8 cellular contexts compared by ENCODE assay signal in genomic region chr18:13558132-13558531, GRCh38.
DNase-seq lines count a peak whose midpoint lies in the region; ATAC-seq, FAIRE-seq and TF ChIP-seq lines count a peak whose summit lies in the region.

No MANE protein-coding gene starts in this region.

- H3K27ac ChIP-seq in parathyroid adenoma: no peak overlapping the region

- no peaks in the 10 kb centered on the region for H3K27me3 ChIP-seq in parathyroid adenoma (ENCODE audit: control insufficient read depth, insufficient read depth, low read length)

- peak; percentile 46 for DNase-seq in activated T-cell treated with anti-CD3 and anti-CD28 coated beads, Interleukin-2, amount 50 U/mL, for 1 hour
- DNase-seq in activated T-cell treated with anti-CD3 and anti-CD28 coated beads for 4 hours (no peak), NCI-H2227 (lab: John Stamatoyannopoulos, UW; ENCODE audit: unreplicated experiment) (peak; percentile 52), frontal cortex (ENCODE audit: low spot score in 2 of 2) (peak; percentile 47 to 56)
- DNase-seq in activated T-cell treated with anti-CD3 and anti-CD28 coated beads, Interleukin-2, amount 50 U/mL, for 24 hours: peak; percentile 65

- H2AFZ ChIP-seq in parathyroid adenoma: no peak overlapping the region

- H3K9ac ChIP-seq in parathyroid adenoma: no peak overlapping the region

- H3K4me3 Mint-ChIP-seq in activated T-cell treated with anti-CD3 and anti-CD28 coated beads, Interleukin-2, amount 50 U/mL, for 24 hours: no peak overlapping the region

- H3K27me3 Mint-ChIP-seq in activated T-cell treated with anti-CD3 and anti-CD28 coated beads, Interleukin-2, amount 50 U/mL, for 24 hours: no peaks in the 10 kb centered on the region

- H3K9me3 Mint-ChIP-seq in activated T-cell treated with anti-CD3 and anti-CD28 coated beads, Interleukin-2, amount 50 U/mL, for 24 hours: no peaks in the 10 kb centered on the region

- H3K79me2 ChIP-seq in parathyroid adenoma: no peaks in the 10 kb centered on the region

- H3K4me3 ChIP-seq in parathyroid adenoma (ENCODE audit: low read depth, low read length): no peak overlapping the region

- peaks cover 3% of the 10 kb centered on the region for H3K36me3 Mint-ChIP-seq in activated T-cell treated with anti-CD3 and anti-CD28 coated beads, Interleukin-2, amount 50 U/mL, for 24 hours (ENCODE audit: low read depth)

- no peak overlapping the region for H3K4me2 ChIP-seq in parathyroid adenoma (ENCODE audit: low read length)

- TF ChIP-seq CTCF in parathyroid adenoma (IDR thresholded peaks at IDR 0.05): peak; percentile 33

- peak; percentile 43 for ATAC-seq in HG02798 (IDR thresholded peaks at IDR 0.05; ENCODE audit: poor library complexity, unreplicated experiment)
- no peak for ATAC-seq in HG02588 (IDR thresholded peaks at IDR 0.05; ENCODE audit: unreplicated experiment)

- no peaks in the 10 kb centered on the region for H3K36me3 ChIP-seq in parathyroid adenoma (ENCODE audit: control insufficient read depth, insufficient read depth, low read length)

- H3K4me1 Mint-ChIP-seq in activated T-cell treated with anti-CD3 and anti-CD28 coated beads, Interleukin-2, amount 50 U/mL, for 24 hours (ENCODE audit: low read depth): peaks cover 59% of the 10 kb centered on the region

- no peaks in the 10 kb centered on the region for H3K4me1 ChIP-seq in parathyroid adenoma

- no peak for FAIRE-seq in frontal cortex (lab: Jason Lieb, UNC)

- H3K27ac Mint-ChIP-seq in activated T-cell treated with anti-CD3 and anti-CD28 coated beads, Interleukin-2, amount 50 U/mL, for 24 hours: peak overlapping the region; percentile 83

- H3K9me3 ChIP-seq in parathyroid adenoma (ENCODE audit: control insufficient read depth, low read length): no peaks in the 10 kb centered on the region
